In the genomic region with DNA sequence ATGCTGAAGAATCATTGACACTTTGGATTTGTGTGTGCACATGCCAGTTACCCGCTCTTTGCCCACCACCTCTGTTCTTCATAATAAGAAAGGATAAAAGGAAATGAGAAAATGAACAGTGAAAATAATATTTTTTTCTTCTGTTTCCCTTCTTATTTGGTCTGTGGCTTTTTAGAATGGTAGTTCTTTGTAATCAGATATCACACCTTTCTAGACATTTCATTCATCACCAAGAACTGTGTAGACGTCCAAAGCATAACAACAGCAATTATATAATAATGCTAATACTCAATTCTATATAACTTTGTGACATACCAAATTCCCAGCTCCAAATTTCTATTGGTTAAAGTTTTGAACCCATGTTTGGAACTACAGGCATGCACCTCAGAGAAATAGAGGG, we compare ENCODE assay signal across 15 cellular contexts.
"Had no signal": no experiment of that assay in that cellular context is flagged by ENCODE, and none has a peak within 500 bp of the region (broad histone marks: within the 10 kb centered on the region; RNA-seq: fewer than 3 reads in every experiment).

No MANE protein-coding gene starts in this region.

- H3K36me3 ChIP-seq: lower lobe of right lung, neutrophil, pancreas, SJSA1, thyroid gland, WERI-Rb-1 had no signal

- H3K4me1 ChIP-seq: lower lobe of right lung, pancreas, SJSA1, thyroid gland had no signal

- ATAC-seq: left colon; lower lobe of right lung; naive thymus-derived CD8-positive, alpha-beta T cell; pancreas; sciatic nerve; stimulated activated naive B cell treated with anti-CD40 and anti-IgM and Interleukin-4, amounts not matched to agents 10 μg/mL and 1 μg/mL and 100 μg/mL, for 72 hours had no signal

- H3K4me3 ChIP-seq: lower lobe of right lung, pancreas, SJSA1, smooth muscle cell, thyroid gland had no signal

- H3K4me3 Mint-ChIP-seq: activated T-cell treated with anti-CD3 and anti-CD28 coated beads, Interleukin-2, amount 50 U/mL, for 4 hours; naive thymus-derived CD8-positive, alpha-beta T cell; stimulated activated naive B cell treated with anti-CD40 and anti-IgM and Interleukin-4, amounts not matched to agents 10 μg/mL and 1 μg/mL and 100 μg/mL, for 72 hours had no signal

- H3K27me3 Mint-ChIP-seq: naive thymus-derived CD8-positive, alpha-beta T cell; stimulated activated naive B cell treated with anti-CD40 and anti-IgM and Interleukin-4, amounts not matched to agents 10 μg/mL and 1 μg/mL and 100 μg/mL, for 72 hours had no signal

- H3K27me3 ChIP-seq: neutrophil, pancreas, SJSA1, thyroid gland had no signal

- DNase-seq: activated CD4-positive, alpha-beta T cell treated with anti-CD3 and anti-CD28 coated beads for 1 hour; activated T-cell treated with anti-CD3 and anti-CD28 coated beads, Interleukin-2, amount 50 U/mL, for 4 hours; effector memory CD4-positive, alpha-beta T cell; left colon; lower lobe of right lung; naive thymus-derived CD8-positive, alpha-beta T cell; pancreas; stimulated activated CD4-positive, alpha-beta T cell treated with anti-CD3 and anti-CD28 coated beads, Interleukin-4, amount 100 ng/mL, for 4 hours; stimulated activated naive B cell treated with anti-CD40 and anti-IgM and Interleukin-4, amounts not matched to agents 10 μg/mL and 1 μg/mL and 100 μg/mL, for 72 hours; thyroid gland; WERI-Rb-1 had no signal

- H3K27ac Mint-ChIP-seq: stimulated activated naive B cell treated with anti-CD40 and anti-IgM and Interleukin-4, amounts not matched to agents 10 μg/mL and 1 μg/mL and 100 μg/mL, for 72 hours had no signal

- H3K27ac ChIP-seq: lower lobe of right lung, neutrophil, pancreas, SJSA1, thyroid gland, WERI-Rb-1 had no signal

- H3K9me3 ChIP-seq: lower lobe of right lung, neutrophil, pancreas, SJSA1, thyroid gland had no signal
